8 cellular contexts compared by ENCODE assay signal in the genomic region with DNA sequence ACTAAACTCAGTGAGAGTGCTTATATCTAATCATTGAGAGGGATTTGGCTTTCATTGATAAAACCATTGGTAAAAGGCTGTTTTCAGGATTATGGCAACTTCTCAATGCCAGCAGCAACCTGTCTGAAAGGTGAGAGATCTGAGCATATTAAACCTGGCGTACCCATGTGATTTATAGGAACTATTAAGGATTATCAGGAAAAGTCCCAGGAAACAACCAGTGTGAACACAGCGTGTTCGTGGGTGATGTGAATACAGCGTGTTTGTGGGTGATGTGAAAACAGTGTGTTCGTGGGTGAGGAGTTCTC.
A peak's percentile ranks its signal among the peaks of the same experiment; 100 is the strongest.
DNase-seq lines count a peak whose midpoint lies in the region; ATAC-seq and TF ChIP-seq lines count a peak whose summit lies in the region.

No MANE protein-coding gene starts in this region.

- no peaks in the 10 kb centered on the region for H3K27me3 Mint-ChIP-seq in activated T-helper 17 cell treated with anti-CD3 and anti-CD28 coated beads, Interleukin-2, amount 50 U/mL, for 72 hours
- H3K27me3 Mint-ChIP-seq in memory B cell: no peaks in the 10 kb centered on the region

- no peaks in the 10 kb centered on the region for H3K9me3 ChIP-seq in GM23248 (ENCODE audit: low read depth)

- no peaks in the 10 kb centered on the region for H3F3A ChIP-seq in GM23248 (ENCODE audit: insufficient read depth)

- no peaks in the 10 kb centered on the region for H3K27me3 ChIP-seq in GM23248 (replicated peaks; ENCODE audit: insufficient read depth)

- DNase-seq in AG10803 (ENCODE audit: low read depth) (no peak), GM23248 (no peak), memory B cell (ENCODE audit: low spot score in 2 of 2) (no peak), NCI-H187 treated with DMSO at 0.1 percent for 48 hours (lab: John Stamatoyannopoulos, UW) (no peak), NCI-H2196 (lab: John Stamatoyannopoulos, UW; ENCODE audit: unreplicated experiment) (no peak), NCI-H345 (lab: John Stamatoyannopoulos, UW) (no peak)

- no peaks in the 10 kb centered on the region for H3K36me3 ChIP-seq in GM23248 (ENCODE audit: low read depth)

- WGBS in GM23248 (ENCODE audit: low coverage in 1 of 2, low lambda C conversion rate in 2 of 2, missing lambda C conversion rate in 2 of 2), 2 experiments: 12 to 14% methylated on average over 5 of the region's 5 CpGs

- no peaks in the 10 kb centered on the region for H3K9me3 Mint-ChIP-seq in activated T-helper 17 cell treated with anti-CD3 and anti-CD28 coated beads, Interleukin-2, amount 50 U/mL, for 72 hours
- H3K9me3 Mint-ChIP-seq in memory B cell: no peaks in the 10 kb centered on the region

- peak overlapping the region; percentile 85 for H3K4me3 Mint-ChIP-seq in activated T-helper 17 cell treated with anti-CD3 and anti-CD28 coated beads, Interleukin-2, amount 50 U/mL, for 72 hours
- peak overlapping the region; percentile 89 for H3K4me3 Mint-ChIP-seq in memory B cell

- in situ Hi-C loops in GM23248 (cut with MboI): loop anchor here (10.0 to 25.0 kb wide), 2 partner anchors 458 to 700 kb away; no protein-coding TSS in a partner anchor

- no peak for TF ChIP-seq CTCF in AG10803 (conservative IDR thresholded peaks at IDR 0.05; ENCODE audit: low read length)

- H3K79me2 ChIP-seq in GM23248 (ENCODE audit: insufficient read depth): no peaks in the 10 kb centered on the region

- H3K9me2 ChIP-seq in GM23248 (ENCODE audit: insufficient read depth): no peaks in the 10 kb centered on the region

- H3K36me3 Mint-ChIP-seq in activated T-helper 17 cell treated with anti-CD3 and anti-CD28 coated beads, Interleukin-2, amount 50 U/mL, for 72 hours (ENCODE audit: low read depth): peaks cover 9% of the 10 kb centered on the region
- no peaks in the 10 kb centered on the region for H3K36me3 Mint-ChIP-seq in memory B cell

- peak overlapping the region; percentile 79 for H3K9ac ChIP-seq in GM23248

- H4K20me1 ChIP-seq in GM23248 (ENCODE audit: insufficient read depth): no peaks in the 10 kb centered on the region

- peak overlapping the region; percentile 62 for H3K4me3 ChIP-seq in AG10803 (ENCODE audit: low read length)
- peak overlapping the region; percentile 78 for H3K4me3 ChIP-seq in GM23248

- H3K4me2 ChIP-seq in GM23248 (ENCODE audit: unreplicated experiment): peak overlapping the region; percentile 90

- peak; percentile 2 for ATAC-seq in activated T-helper 17 cell treated with anti-CD3 and anti-CD28 coated beads, Interleukin-2, amount 50 U/mL, for 72 hours (replicated peaks)
- ATAC-seq in memory B cell (ENCODE audit: low read depth) (no peak), HG03342 (IDR thresholded peaks at IDR 0.05; ENCODE audit: unreplicated experiment) (no peak)

- peaks cover 15% of the 10 kb centered on the region for H3K4me1 Mint-ChIP-seq in activated T-helper 17 cell treated with anti-CD3 and anti-CD28 coated beads, Interleukin-2, amount 50 U/mL, for 72 hours
- peaks cover 13% of the 10 kb centered on the region for H3K4me1 Mint-ChIP-seq in memory B cell

- H3K27ac ChIP-seq in GM23248: no peak overlapping the region

- H3K4me1 ChIP-seq in GM23248 (ENCODE audit: insufficient read depth): 0 out of 2 replicates have a peak, but pooled peaks cover 4% of the 10 kb centered on the region

- peak overlapping the region; percentile 96 for H3K27ac Mint-ChIP-seq in activated T-helper 17 cell treated with anti-CD3 and anti-CD28 coated beads, Interleukin-2, amount 50 U/mL, for 72 hours
- H3K27ac Mint-ChIP-seq in memory B cell: peak overlapping the region; percentile 93

- peak overlapping the region; percentile 94 for H2AFZ ChIP-seq in GM23248
